In genomic region chr17:17701658-17702057, GRCh38 we compare ENCODE assay signal across 1 cellular context.
TF ChIP-seq lines count a peak whose summit lies in the region.

No MANE protein-coding gene starts in this region.

TF ChIP-seq in HEK293, 187 proteins besides CTCF, POLR2A, EP300 and RAD21 (continued from another document):
- TF ChIP-seq ZNF513 (tag by site-specific recombination; IDR thresholded peaks at IDR 0.05) (no peak), ZSCAN30 (tag by site-specific recombination; IDR thresholded peaks at IDR 0.05) (no peak), IKZF3 (tag by site-specific recombination; IDR thresholded peaks at IDR 0.05) (0 out of 2 replicates have a peak, but pooled peaks have one; percentile 34)
TF ChIP-seq in HEK293: peak in this region for 2.
